8 cellular contexts compared by ENCODE assay signal in the genomic region with DNA sequence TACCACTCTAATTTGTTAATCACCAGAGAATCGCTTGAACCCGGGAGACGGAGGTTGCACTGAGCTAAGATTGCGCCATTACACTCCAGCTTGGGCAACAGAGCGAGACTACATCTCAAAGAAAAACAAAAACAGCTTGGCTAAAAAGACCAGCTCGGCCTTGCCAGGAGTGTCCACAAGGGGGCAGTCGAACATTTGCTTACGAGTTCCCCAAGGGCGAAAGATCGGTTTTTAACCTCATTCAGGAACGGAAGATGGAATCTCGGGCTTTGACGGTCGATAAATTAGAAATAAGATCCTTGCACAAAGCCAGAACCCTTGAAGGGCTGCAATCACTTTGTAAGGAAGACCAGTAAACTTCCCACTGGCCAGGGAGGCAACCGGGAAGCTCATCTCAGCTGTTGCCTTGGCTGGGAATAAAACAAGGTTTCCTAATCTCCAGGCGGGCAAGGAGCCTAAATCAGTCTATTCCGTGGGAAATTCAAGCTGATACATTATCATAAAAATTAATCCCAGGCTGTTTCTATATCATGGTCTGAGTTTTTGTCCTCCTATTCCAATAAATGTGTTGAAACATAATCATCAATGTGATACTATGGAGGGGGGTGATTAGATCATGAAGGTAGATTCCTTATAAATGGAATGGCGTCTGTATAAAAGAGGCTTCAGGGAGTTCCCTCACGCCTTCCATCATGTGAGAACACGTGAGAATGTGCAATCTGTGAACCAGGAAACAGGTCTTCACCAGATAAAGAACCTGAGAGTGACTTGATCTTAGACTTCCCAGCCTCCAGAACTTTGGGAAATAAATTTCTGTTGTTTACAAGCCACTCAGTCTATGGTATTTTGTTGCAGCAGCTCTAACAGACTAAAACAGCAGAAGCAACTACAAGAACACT.
DNase-seq lines count a peak whose midpoint lies in the region; ATAC-seq and TF ChIP-seq lines count a peak whose summit lies in the region.

No MANE protein-coding gene starts in this region.

- no peaks in the 10 kb centered on the region for H3F3A ChIP-seq in MM.1S (ENCODE audit: insufficient read depth, low read length)

- H3K4me1 ChIP-seq in MM.1S (ENCODE audit: low read length) = no peaks in the 10 kb centered on the region

- peaks cover 67% of the 10 kb centered on the region for H3K27me3 ChIP-seq in MM.1S (replicated peaks; ENCODE audit: insufficient read depth, low read length)

- no peak for ATAC-seq in GM18502 (IDR thresholded peaks at IDR 0.05; ENCODE audit: poor library complexity, unreplicated experiment)

- no peaks in the 10 kb centered on the region for H3K9me3 ChIP-seq in MM.1S (replicated peaks; ENCODE audit: insufficient read depth, low read length)

- no peaks in the 10 kb centered on the region for H4K20me1 ChIP-seq in MM.1S (ENCODE audit: insufficient read depth, low read length)

- H3K9ac ChIP-seq in MM.1S (ENCODE audit: low read length) = no peak overlapping the region

- peak overlapping the region; percentile 14 for H2AFZ ChIP-seq in MM.1S (ENCODE audit: low read length)

- DNase-seq in DMS79 (lab: John Stamatoyannopoulos, UW) = peak; percentile 67
- peak; percentile 79 for DNase-seq in MM.1S
- peak; percentile 90 to 92 for DNase-seq in SHP77 (lab: John Stamatoyannopoulos, UW)
- DNase-seq in activated gamma-delta T cell treated with anti-CD3 and anti-CD28 coated beads, Interleukin-2, amount 50 U/mL, for 16 hours (ENCODE audit: low read depth) = peak; percentile 76
- peak; percentile 71 for DNase-seq in foreskin melanocyte
- peak; percentile 45 for DNase-seq in non-pigmented ciliary epithelial cell (ENCODE audit: low read depth)
- peak; percentile 72 for DNase-seq in stromal cell of bone marrow (ENCODE audit: low read depth)

- H3K4me3 ChIP-seq in MM.1S (ENCODE audit: low read length) = no peak overlapping the region

- H3K79me2 ChIP-seq in MM.1S (ENCODE audit: low read length) = no peaks in the 10 kb centered on the region

- TF ChIP-seq CTCF in MM.1S (IDR thresholded peaks at IDR 0.05; ENCODE audit: low read length) = peak; percentile 91

- H3K9me2 ChIP-seq in MM.1S (replicated peaks; ENCODE audit: insufficient read depth, low read length) = no peaks in the 10 kb centered on the region

- no peaks in the 10 kb centered on the region for H3K36me3 ChIP-seq in MM.1S (replicated peaks; ENCODE audit: insufficient read depth, low read length)

- H3K4me2 ChIP-seq in MM.1S (ENCODE audit: low read depth, low read length) = peak overlapping the region; percentile 48; the same call in 1 of the 2 replicates

- H3K27ac ChIP-seq in MM.1S (ENCODE audit: low read length) = no peak overlapping the region
